8 cellular contexts compared by ENCODE assay signal in genomic region chr2:46942891-46943626, GRCh38. TPM values are rescaled to one million over a fixed set of nuclear protein-coding genes. Genes with fewer than 3 reads are reported as not detected.
DNase-seq lines count a peak whose midpoint lies in the region; ATAC-seq and TF ChIP-seq lines count a peak whose summit lies in the region.
"Had no signal": no experiment of that assay in that cellular context is flagged by ENCODE, and none has a peak within 500 bp of the region (broad histone marks: within the 10 kb centered on the region; RNA-seq: fewer than 3 reads in every experiment).

No MANE protein-coding gene starts in this region.

- no peak overlapping the region for H2BK12ac ChIP-seq in neuronal stem cell (ENCODE audit: low read length)

- no peak for TF ChIP-seq CTCF in fibroblast of lung (conservative IDR thresholded peaks at IDR 0.05 in 1 of 2, IDR thresholded peaks at IDR 0.05 in 1 of 2; ENCODE audit: low read depth in 1 of 2, low read length in 2 of 2)
- TF ChIP-seq CTCF in spleen (IDR thresholded peaks at IDR 0.05 in 8 of 11, conservative IDR thresholded peaks at IDR 0.05 in 3 of 11), result no peak

- H3K9ac ChIP-seq in GM23248, result peak overlapping the region; percentile 94
- no peak overlapping the region for H3K9ac ChIP-seq in fibroblast of lung (ENCODE audit: insufficient read depth, low read length)
- no peak overlapping the region for H3K9ac ChIP-seq in neuronal stem cell (ENCODE audit: low read depth, low read length, poor library complexity)

- no peak overlapping the region for H3K14ac ChIP-seq in neuronal stem cell (ENCODE audit: low read length)

- H3K23ac ChIP-seq in neuronal stem cell (ENCODE audit: low read depth, low read length, poor library complexity), result no peak overlapping the region

- H3K36me3 ChIP-seq in GM23248 (ENCODE audit: low read depth) (peaks cover 12% of the 10 kb centered on the region), fibroblast of lung (ENCODE audit: control insufficient read depth, insufficient read depth, low read length) (peaks cover 6% of the 10 kb centered on the region), spleen (peaks cover 0 to 29% (median 1%) of the 10 kb centered on the region in 6 donors), neuronal stem cell (replicated peaks in 1 of 2; ENCODE audit: control insufficient read depth in 2 of 2, insufficient read depth in 2 of 2, low read length in 2 of 2) (no peaks in the 10 kb centered on the region)
- H3K36me3 ChIP-seq: pancreas had no signal

- no peak overlapping the region for H4K8ac ChIP-seq in neuronal stem cell (ENCODE audit: low read depth, low read length)

- H3K4me3 ChIP-seq in GM23248, result peak overlapping the region; percentile 96
- H3K4me3 ChIP-seq in fibroblast of lung (replicated peaks in 1 of 4; ENCODE audit: control extremely low read depth in 1 of 4, insufficient read depth in 1 of 4, low read depth in 3 of 4, low read length in 4 of 4), result peak overlapping the region; percentile 64 to 93 (median 84)
- H3K4me3 ChIP-seq in spleen, result peak overlapping the region; percentile 85 to 98 (median 95)
- no peak overlapping the region for H3K4me3 ChIP-seq in neuronal stem cell (ENCODE audit: low read length in 2 of 2)

- H2AFZ ChIP-seq in GM23248 (no peak overlapping the region), fibroblast of lung (ENCODE audit: low read length) (no peak overlapping the region), neuronal stem cell (ENCODE audit: low read length) (no peak overlapping the region)

- peak overlapping the region; percentile 94 for H3K4me2 ChIP-seq in GM23248 (ENCODE audit: unreplicated experiment)
- peak overlapping the region; percentile 79 for H3K4me2 ChIP-seq in fibroblast of lung (ENCODE audit: extremely low read depth, insufficient read depth, low read length)
- H3K4me2 ChIP-seq in neuronal stem cell (ENCODE audit: insufficient read depth, low read length, poor library complexity, severe bottlenecking), result no peak overlapping the region

- no peak overlapping the region for H2BK120ac ChIP-seq in neuronal stem cell (ENCODE audit: low read depth, low read length)

- CTCF ChIA-PET in T-cell (lab: Charles Lee), result interaction anchor here (0.6 to 1.6 kb wide), 4 partner anchors 24 to 328 kb away, joined by 3 to 5 read pairs (median 4); partner anchors contain the start of gene MCFD2 (in 1 of the 2)

- POLR2A ChIA-PET in T-cell (lab: Charles Lee), result interaction anchor here in 1 of 2 donors (0.5 to 0.8 kb wide), 3 partner anchors 19 to 229 kb away, joined by 3 to 4 read pairs (median 3); no protein-coding TSS in a partner anchor

- H3K79me2 ChIP-seq in GM23248 (ENCODE audit: insufficient read depth) (peaks cover 74% of the 10 kb centered on the region), fibroblast of lung (ENCODE audit: control insufficient read depth, insufficient read depth, low read length) (peaks cover 65% of the 10 kb centered on the region)

- peak overlapping the region; percentile 98 to 99 (median 99) for H3K4me3 Mint-ChIP-seq in T-cell

- H3F3A ChIP-seq in GM23248 (ENCODE audit: insufficient read depth), result peaks cover 8% of the 10 kb centered on the region

- H2BK5ac ChIP-seq in neuronal stem cell (ENCODE audit: low read length), result no peak overlapping the region

- no peak overlapping the region for H3K4ac ChIP-seq in neuronal stem cell (ENCODE audit: low read length)

- no peak overlapping the region for H2BK15ac ChIP-seq in neuronal stem cell (ENCODE audit: low read length)

- H3K27ac ChIP-seq in GM23248, result 0 out of 2 replicates have a peak overlapping the region, but pooled peaks have one; percentile 5
- H3K27ac ChIP-seq in fibroblast of lung (ENCODE audit: insufficient read depth, low read length), result no peak overlapping the region
- H3K27ac ChIP-seq in spleen, result peak overlapping the region; percentile 28 to 96 (median 92)
- no peak overlapping the region for H3K27ac ChIP-seq in neuronal stem cell (replicated peaks; ENCODE audit: low read length)

- TF ChIP-seq POLR2A in spleen (IDR thresholded peaks at IDR 0.05), result no peak

- H4K91ac ChIP-seq in neuronal stem cell (ENCODE audit: low read depth, low read length, poor library complexity), result no peak overlapping the region

- H2AK5ac ChIP-seq in neuronal stem cell (ENCODE audit: low read depth, low read length), result no peak overlapping the region

- ATAC-seq in T-cell (replicated peaks in 1 of 4), result no peak
- ATAC-seq in GM19397 (IDR thresholded peaks at IDR 0.05; ENCODE audit: unreplicated experiment), result no peak
- ATAC-seq in HG02840 (IDR thresholded peaks at IDR 0.05; ENCODE audit: low FRiP score, unreplicated experiment), result no peak

- intact Hi-C loops in spleen (cut with DNase I; ENCODE audit: low total_unique reads), result no loop called here

- 63 to 64% methylated on average over 10 of the region's 10 CpGs for WGBS in GM23248 (ENCODE audit: low coverage in 1 of 2, low lambda C conversion rate in 2 of 2, missing lambda C conversion rate in 2 of 2), 2 experiments
- 58 to 69% (median 61%) methylated on average over 10 of the region's 10 CpGs for whole genome bisulfite sequencing in spleen, 5 donors
- WGBS in neuronal stem cell (ENCODE audit: extremely low coverage in 2 of 2, insufficient read length in 2 of 2, insufficient replicate concordance in 1 of 2), 2 donors, result no CpG with 5 or more reads among the region's 10 CpGs

- H3K27me3 Mint-ChIP-seq in T-cell, result no peaks in the 10 kb centered on the region

- H3K4me1 ChIP-seq in GM23248 (ENCODE audit: insufficient read depth) (peaks cover 24% of the 10 kb centered on the region), fibroblast of lung (ENCODE audit: control insufficient read depth, extremely low read depth, insufficient read depth, low read length) (peaks cover 15% of the 10 kb centered on the region), spleen (peaks cover 26 to 84% (median 62%) of the 10 kb centered on the region in 6 donors), neuronal stem cell (ENCODE audit: control insufficient read depth in 2 of 2, insufficient read depth in 1 of 2, low read depth in 1 of 2, low read length in 2 of 2) (peaks cover 3 to 6% of the 10 kb centered on the region in 2 donors)

- peaks cover 58 to 72% (median 65%) of the 10 kb centered on the region in 3 donors for H3K4me1 Mint-ChIP-seq in T-cell

- peak; percentile 16 for DNase-seq in GM23248
- no peak for DNase-seq in T-cell
- DNase-seq in fibroblast of lung (ENCODE audit: low read depth in 2 of 2), result no peak
- DNase-seq in spleen, result no peak
- no peak for DNase-seq in neuronal stem cell (ENCODE audit: low spot score)

- H3K18ac ChIP-seq in neuronal stem cell (ENCODE audit: low read length), result no peak overlapping the region

- in situ Hi-C loops in GM23248 (cut with MboI), result no loop called here

- no peaks in the 10 kb centered on the region for H3K79me1 ChIP-seq in neuronal stem cell (ENCODE audit: low read depth, low read length)

- no peaks in the 10 kb centered on the region for H3K9me3 Mint-ChIP-seq in T-cell

- H4K20me1 ChIP-seq in GM23248 (ENCODE audit: insufficient read depth) (0 out of 2 replicates have a peak, but pooled peaks cover 5% of the 10 kb centered on the region), fibroblast of lung (ENCODE audit: control insufficient read depth, extremely low read depth, insufficient read depth, low read length) (no peaks in the 10 kb centered on the region)

- peak overlapping the region; percentile 94 to 98 for H3K27ac Mint-ChIP-seq in T-cell

- no peaks in the 10 kb centered on the region for H3K9me2 ChIP-seq in GM23248 (ENCODE audit: insufficient read depth)

- H3K27me3 ChIP-seq in GM23248 (replicated peaks; ENCODE audit: insufficient read depth), result no peaks in the 10 kb centered on the region
- no peaks in the 10 kb centered on the region for H3K27me3 ChIP-seq in fibroblast of lung (ENCODE audit: control insufficient read depth, insufficient read depth, low read length)
- no peaks in the 10 kb centered on the region for H3K27me3 ChIP-seq in spleen (replicated peaks in 1 of 7)
- no peaks in the 10 kb centered on the region for H3K27me3 ChIP-seq in neuronal stem cell (ENCODE audit: control insufficient read depth in 3 of 3, insufficient read depth in 3 of 3, low read depth in 1 of 3, low read length in 3 of 3)
- H3K27me3 ChIP-seq: pancreas had no signal

- H3K36me3 Mint-ChIP-seq in T-cell, result peaks cover 9% of the 10 kb centered on the region

- H3K9me3 ChIP-seq in GM23248 (ENCODE audit: low read depth) (no peaks in the 10 kb centered on the region), fibroblast of lung (ENCODE audit: control insufficient read depth, insufficient read depth, low read depth, low read length) (no peaks in the 10 kb centered on the region), spleen (no peaks in the 10 kb centered on the region), neuronal stem cell (replicated peaks in 1 of 2; ENCODE audit: control insufficient read depth in 2 of 2, insufficient read depth in 1 of 2, low read depth in 1 of 2, low read length in 2 of 2) (peaks cover 0 to 3% of the 10 kb centered on the region in 2 donors)
- H3K9me3 ChIP-seq: pancreas had no signal

RNA-seq across cellular contexts. Expression of gene TTC7A, which starts 2.0 kb away (rescaled TPM):
- 51.2 and 61.1 TPM in 2 replicates for total RNA-seq in GM23248 (2014; rRNA removed; shearing (Covaris generic))
- polyA plus RNA-seq in GM23248 (2016; fragmentation: Nextera tagmentation; extraction: Ambion mirVana), result 16.1 and 17.7 TPM in 2 replicates
- 10 to 100 TPM; 38.9 to 52.6 (median 43.7) TPM for total RNA-seq in T-cell
- total RNA-seq in fibroblast of lung, result 18.5 and 27.2 TPM in 2 replicates
- 11.6 and 21.1 TPM in 2 replicates for polyA plus RNA-seq in fibroblast of lung
- polyA plus RNA-seq in fibroblast of lung (2012), result 13.6 and 23.2 TPM in 2 replicates
- polyA minus RNA-seq in fibroblast of lung (ENCODE audit: low replicate concordance), result 33.7 and 37.0 TPM in 2 replicates
- 10 to 100 TPM; 40.3 to 59.0 (median 47.6) TPM for total RNA-seq in spleen
- polyA plus RNA-seq in spleen, result 10 to 100 TPM; 13.6 to 37.6 (median 17.7) TPM
- 12.6 TPM for polyA plus RNA-seq in neuronal stem cell (2013, experiment 1 of 2)
- 12.6 TPM for polyA plus RNA-seq in neuronal stem cell (2013, experiment 2 of 2)

RNA-seq across cellular contexts. Expression of gene MCFD2, which starts 27.5 kb away (rescaled TPM):
- 310 and 329 TPM in 2 replicates for total RNA-seq in GM23248 (2014; rRNA removed; shearing (Covaris generic))
- 298 and 303 TPM in 2 replicates for polyA plus RNA-seq in GM23248 (2016; fragmentation: Nextera tagmentation; extraction: Ambion mirVana)
- 10 to 100 TPM; 30.8 to 44.0 (median 35.2) TPM for total RNA-seq in T-cell
- 145 and 151 TPM in 2 replicates for total RNA-seq in fibroblast of lung
- 231 and 328 TPM in 2 replicates for polyA plus RNA-seq in fibroblast of lung
- 131 and 161 TPM in 2 replicates for polyA plus RNA-seq in fibroblast of lung (2012)
- polyA minus RNA-seq in fibroblast of lung (ENCODE audit: low replicate concordance), result 80.1 and 106 TPM in 2 replicates
- 100 to 1,000 TPM in 1 of 7 donors, 10 to 100 TPM in 6; 53.4 to 112 (median 70.9) TPM for total RNA-seq in spleen
- polyA plus RNA-seq in spleen, result 10 to 100 TPM; 10.3 to 22.3 (median 14.0) TPM
- 56.7 TPM for polyA plus RNA-seq in neuronal stem cell (2013, experiment 1 of 2)
- polyA plus RNA-seq in neuronal stem cell (2013, experiment 2 of 2), result 57.6 TPM

Comparison
In these comparisons a context has a peak if more than half of its experiments do, and no peak if none do; other contexts are left out.
1. H3K27ac ChIP-seq: peak in GM23248 (single experiment) and spleen (8 of 8); none in fibroblast of lung (single experiment) and neuronal stem cell (single experiment).
2. H3K4me3 ChIP-seq: peak in GM23248 (single experiment), fibroblast of lung (4 of 4) and spleen (8 of 8); none in neuronal stem cell (0 of 2).